In the genomic region with DNA sequence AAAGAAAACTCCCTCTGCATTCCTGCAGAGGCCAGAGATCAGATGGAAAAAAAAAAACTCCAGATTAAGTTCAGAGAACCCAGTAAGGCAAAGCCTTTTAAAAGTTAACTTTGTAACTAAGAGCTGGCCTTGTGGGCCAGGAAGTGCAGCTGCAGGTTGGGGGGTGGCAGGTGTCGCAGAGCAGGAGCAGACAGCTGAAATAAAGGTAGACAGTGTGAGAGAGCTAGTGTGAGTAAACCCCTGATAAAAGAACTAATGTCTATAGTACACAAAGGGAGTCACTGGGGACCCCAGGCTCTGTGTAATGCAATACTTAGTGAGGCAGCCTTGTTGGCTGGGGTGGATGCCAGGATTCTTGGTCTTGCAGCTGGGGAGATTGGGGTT, we compare ENCODE assay signal across 1 cellular context.
TF ChIP-seq lines count a peak whose summit lies in the region.

No MANE protein-coding gene starts in this region.

TF ChIP-seq in K562, 482 proteins besides CTCF, POLR2A, EP300 and RAD21 (continued from another document):
- TF ChIP-seq, protein P1, sequence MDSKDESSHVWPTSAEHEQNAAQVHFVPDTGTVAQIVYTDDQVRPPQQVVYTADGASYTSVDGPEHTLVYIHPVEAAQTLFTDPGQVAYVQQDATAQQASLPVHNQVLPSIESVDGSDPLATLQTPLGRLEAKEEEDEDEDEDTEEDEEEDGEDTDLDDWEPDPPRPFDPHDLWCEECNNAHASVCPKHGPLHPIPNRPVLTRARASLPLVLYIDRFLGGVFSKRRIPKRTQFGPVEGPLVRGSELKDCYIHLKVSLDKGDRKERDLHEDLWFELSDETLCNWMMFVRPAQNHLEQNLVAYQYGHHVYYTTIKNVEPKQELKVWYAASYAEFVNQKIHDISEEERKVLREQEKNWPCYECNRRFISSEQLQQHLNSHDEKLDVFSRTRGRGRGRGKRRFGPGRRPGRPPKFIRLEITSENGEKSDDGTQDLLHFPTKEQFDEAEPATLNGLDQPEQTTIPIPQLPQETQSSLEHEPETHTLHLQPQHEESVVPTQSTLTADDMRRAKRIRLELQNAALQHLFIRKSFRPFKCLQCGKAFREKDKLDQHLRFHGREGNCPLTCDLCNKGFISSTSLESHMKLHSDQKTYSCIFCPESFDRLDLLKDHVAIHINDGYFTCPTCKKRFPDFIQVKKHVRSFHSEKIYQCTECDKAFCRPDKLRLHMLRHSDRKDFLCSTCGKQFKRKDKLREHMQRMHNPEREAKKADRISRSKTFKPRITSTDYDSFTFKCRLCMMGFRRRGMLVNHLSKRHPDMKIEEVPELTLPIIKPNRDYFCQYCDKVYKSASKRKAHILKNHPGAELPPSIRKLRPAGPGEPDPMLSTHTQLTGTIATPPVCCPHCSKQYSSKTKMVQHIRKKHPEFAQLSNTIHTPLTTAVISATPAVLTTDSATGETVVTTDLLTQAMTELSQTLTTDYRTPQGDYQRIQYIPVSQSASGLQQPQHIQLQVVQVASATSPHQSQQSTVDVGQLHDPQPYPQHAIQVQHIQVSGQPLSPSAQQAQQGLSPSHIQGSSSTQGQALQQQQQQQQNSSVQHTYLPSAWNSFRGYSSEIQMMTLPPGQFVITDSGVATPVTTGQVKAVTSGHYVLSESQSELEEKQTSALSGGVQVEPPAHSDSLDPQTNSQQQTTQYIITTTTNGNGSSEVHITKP (IDR thresholded peaks at IDR 0.05; ENCODE audit: partially characterized antibody) = no peak
- TF ChIP-seq PHB2 (IDR thresholded peaks at IDR 0.05; ENCODE audit: low read depth) = no peak
- 0 out of 2 replicates have a peak, but pooled peaks have one; percentile 14 for TF ChIP-seq ADNP (tag; IDR thresholded peaks at IDR 0.05)
- TF ChIP-seq CEBPG (CRISPR knock-in tag; IDR thresholded peaks at IDR 0.05) = 0 out of 2 replicates have a peak, but pooled peaks have one; percentile 17
- no peak for TF ChIP-seq CEBPG (tag; conservative IDR thresholded peaks at IDR 0.05 in 1 of 2, IDR thresholded peaks at IDR 0.05 in 1 of 2)
- no peak for TF ChIP-seq KLF6 (CRISPR knock-in tag; IDR thresholded peaks at IDR 0.05; ENCODE audit: borderline replicate concordance)
- TF ChIP-seq ZNF384 (IDR thresholded peaks at IDR 0.05; ENCODE audit: low read depth, low read length) = 0 out of 2 replicates have a peak, but pooled peaks have one; percentile 7
- TF ChIP-seq ARHGAP35 (IDR thresholded peaks at IDR 0.05; ENCODE audit: partially characterized antibody) = no peak
- no peak for TF ChIP-seq GABPB1 (CRISPR knock-in tag; IDR thresholded peaks at IDR 0.05)
